19 cellular contexts compared by ENCODE assay signal in genomic region chr22:42284643-42285181, GRCh38.
"Had no signal": no experiment of that assay in that cellular context is flagged by ENCODE, and none has a peak within 500 bp of the region (broad histone marks: within the 10 kb centered on the region; RNA-seq: fewer than 3 reads in every experiment).

No MANE protein-coding gene starts in this region.

- H3K27ac ChIP-seq: gastrocnemius medialis, heart left ventricle, sigmoid colon, tibial artery, vagina had no signal

- H3K27me3 ChIP-seq: vagina had no signal

- DNase-seq: activated CD4-positive, alpha-beta memory T cell treated with anti-CD3 and anti-CD28 coated beads for 36 hours; activated CD4-positive, alpha-beta T cell treated with anti-CD3 and anti-CD28 coated beads for 4 hours; activated T-cell treated with anti-CD3 and anti-CD28 coated beads for 4 hours; central memory CD4-positive, alpha-beta T cell; effector CD4-positive, alpha-beta T cell; gastrocnemius medialis; immature natural killer cell; natural killer cell; sigmoid colon; stimulated activated CD8-positive, alpha-beta memory T cell treated with anti-CD3 and anti-CD28 coated beads, Interleukin-4, amount 100 ng/mL, for 48 hours; SW 1271; tibial artery had no signal

- H3K9me3 ChIP-seq: gastrocnemius medialis, heart left ventricle, sigmoid colon, tibial artery, vagina had no signal

- ATAC-seq: esophagus mucosa, gastrocnemius medialis, heart left ventricle had no signal

- H3K36me3 ChIP-seq: gastrocnemius medialis, heart left ventricle, sigmoid colon, tibial artery, vagina had no signal

- H3K27ac Mint-ChIP-seq: activated CD4-positive, alpha-beta memory T cell treated with anti-CD3 and anti-CD28 coated beads for 36 hours; activated naive CD8-positive, alpha-beta T cell treated with anti-CD3 and anti-CD28 coated beads, Interleukin-2, amount 10 ng/mL, durations not matched to agents 7 days and 5 days; activated T-helper 1 cell treated with anti-CD3 and anti-CD28 coated beads, Interleukin-12 subunit alpha, Interleukin-12 subunit beta, Interleukin-2, Interleukin-4 antibody, amounts not matched to agents 30 ng/mL and 10 ng/mL and 1 ng/mL, durations not matched to agents 14 hours and 24 hours and 36 hours; immature natural killer cell; WTC11 had no signal

- H3K36me3 Mint-ChIP-seq: activated CD4-positive, alpha-beta memory T cell treated with anti-CD3 and anti-CD28 coated beads for 36 hours; activated naive CD8-positive, alpha-beta T cell treated with anti-CD3 and anti-CD28 coated beads, Interleukin-2, amount 10 ng/mL, durations not matched to agents 7 days and 5 days; brain; immature natural killer cell; natural killer cell; WTC11 had no signal

- H3K9me3 Mint-ChIP-seq: activated CD4-positive, alpha-beta memory T cell treated with anti-CD3 and anti-CD28 coated beads for 36 hours; activated naive CD8-positive, alpha-beta T cell treated with anti-CD3 and anti-CD28 coated beads, Interleukin-2, amount 10 ng/mL, durations not matched to agents 7 days and 5 days; activated T-helper 1 cell treated with anti-CD3 and anti-CD28 coated beads, Interleukin-12 subunit alpha, Interleukin-12 subunit beta, Interleukin-2, Interleukin-4 antibody, amounts not matched to agents 30 ng/mL and 10 ng/mL and 1 ng/mL, durations not matched to agents 14 hours and 24 hours and 36 hours; immature natural killer cell; natural killer cell; WTC11 had no signal
